ENCODE assay signal across 15 cellular contexts in the genomic region with DNA sequence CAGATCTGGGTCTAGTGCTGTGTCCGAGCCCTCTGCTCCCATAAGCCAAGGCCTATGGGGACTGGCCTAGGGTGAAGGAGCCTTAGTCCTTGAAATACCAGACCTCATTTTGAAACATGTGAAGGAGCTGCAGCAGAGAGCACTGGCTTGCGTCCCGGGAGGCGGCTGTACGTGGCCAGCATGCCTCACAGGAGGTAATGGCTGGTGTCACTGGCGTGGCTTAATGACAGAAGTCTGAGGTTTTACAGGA.
"Had no signal": no experiment of that assay in that cellular context is flagged by ENCODE, and none has a peak within 500 bp of the region (broad histone marks: within the 10 kb centered on the region; RNA-seq: fewer than 3 reads in every experiment).

No MANE protein-coding gene starts in this region.

- H3K4me1 Mint-ChIP-seq: activated CD4-positive, alpha-beta T cell treated with anti-CD3 and anti-CD28 coated beads for 36 hours; naive thymus-derived CD4-positive, alpha-beta T cell had no signal

- DNase-seq: activated CD4-positive, alpha-beta T cell treated with anti-CD3 and anti-CD28 coated beads for 36 hours; activated CD8-positive, alpha-beta memory T cell treated with anti-CD3 and anti-CD28 coated beads, Interleukin-2, amount 50 U/mL, for 4 hours; activated CD8-positive, alpha-beta T cell treated with anti-CD3 and anti-CD28 coated beads for 36 hours; effector CD8-positive, alpha-beta T cell; naive thymus-derived CD4-positive, alpha-beta T cell; stimulated activated CD4-positive, alpha-beta T cell treated with anti-CD3 and anti-CD28 coated beads, Interleukin-4, amount 100 ng/mL, for 1 hour; stimulated activated CD8-positive, alpha-beta memory T cell treated with anti-CD3 and anti-CD28 coated beads, Interleukin-4, amount 100 ng/mL, for 48 hours; stimulated activated naive CD8-positive, alpha-beta T cell treated with anti-CD3 and anti-CD28 coated beads, Interleukin-15, Interleukin-2, amounts not matched to agents 100 U/mL and 50 U/mL, for 24 hours; SW 1271 had no signal

- H3K27me3 Mint-ChIP-seq: activated CD4-positive, alpha-beta T cell treated with anti-CD3 and anti-CD28 coated beads for 36 hours; activated CD8-positive, alpha-beta T cell treated with anti-CD3 and anti-CD28 coated beads for 36 hours; naive thymus-derived CD4-positive, alpha-beta T cell had no signal

- H3K36me3 Mint-ChIP-seq: activated naive CD4-positive, alpha-beta T cell treated with anti-CD3 and anti-CD28 coated beads, Interleukin-2, amount 50 U/mL, for 72 hours; naive thymus-derived CD4-positive, alpha-beta T cell had no signal

- H3K9me3 Mint-ChIP-seq: activated CD8-positive, alpha-beta T cell treated with anti-CD3 and anti-CD28 coated beads for 36 hours; activated naive CD4-positive, alpha-beta T cell treated with anti-CD3 and anti-CD28 coated beads, Interleukin-2, amount 50 U/mL, for 72 hours; activated T-helper 1 cell treated with anti-CD3 and anti-CD28 coated beads, Interleukin-12 subunit alpha, Interleukin-12 subunit beta, Interleukin-2, Interleukin-4 antibody, amounts not matched to agents 30 ng/mL and 10 ng/mL and 1 ng/mL, durations not matched to agents 14 hours and 24 hours and 36 hours; naive thymus-derived CD4-positive, alpha-beta T cell had no signal

- H3K27me3 ChIP-seq: SJSA1, uterus had no signal

- H3K4me3 Mint-ChIP-seq: activated CD4-positive, alpha-beta T cell treated with anti-CD3 and anti-CD28 coated beads for 36 hours; activated CD8-positive, alpha-beta T cell treated with anti-CD3 and anti-CD28 coated beads for 36 hours; activated T-helper 1 cell treated with anti-CD3 and anti-CD28 coated beads, Interleukin-12 subunit alpha, Interleukin-12 subunit beta, Interleukin-2, Interleukin-4 antibody, amounts not matched to agents 30 ng/mL and 10 ng/mL and 1 ng/mL, durations not matched to agents 14 hours and 24 hours and 36 hours; naive thymus-derived CD4-positive, alpha-beta T cell had no signal

- H3K27ac ChIP-seq: prostate gland, SJSA1, suprapubic skin, uterus had no signal

- H3K27ac Mint-ChIP-seq: activated CD4-positive, alpha-beta T cell treated with anti-CD3 and anti-CD28 coated beads for 36 hours; activated CD8-positive, alpha-beta T cell treated with anti-CD3 and anti-CD28 coated beads for 36 hours; activated naive CD4-positive, alpha-beta T cell treated with anti-CD3 and anti-CD28 coated beads, Interleukin-2, amount 50 U/mL, for 72 hours; activated T-helper 1 cell treated with anti-CD3 and anti-CD28 coated beads, Interleukin-12 subunit alpha, Interleukin-12 subunit beta, Interleukin-2, Interleukin-4 antibody, amounts not matched to agents 30 ng/mL and 10 ng/mL and 1 ng/mL, durations not matched to agents 14 hours and 24 hours and 36 hours; naive thymus-derived CD4-positive, alpha-beta T cell had no signal

- ATAC-seq: activated CD4-positive, alpha-beta T cell treated with anti-CD3 and anti-CD28 coated beads for 36 hours; activated CD8-positive, alpha-beta T cell treated with anti-CD3 and anti-CD28 coated beads for 36 hours; activated naive CD4-positive, alpha-beta T cell treated with anti-CD3 and anti-CD28 coated beads, Interleukin-2, amount 50 U/mL, for 72 hours; naive thymus-derived CD4-positive, alpha-beta T cell; stimulated activated naive CD8-positive, alpha-beta T cell treated with anti-CD3 and anti-CD28 coated beads, Interleukin-15, Interleukin-2, amounts not matched to agents 100 U/mL and 50 U/mL, for 24 hours had no signal
